16 cellular contexts compared by ENCODE assay signal in the genomic region with DNA sequence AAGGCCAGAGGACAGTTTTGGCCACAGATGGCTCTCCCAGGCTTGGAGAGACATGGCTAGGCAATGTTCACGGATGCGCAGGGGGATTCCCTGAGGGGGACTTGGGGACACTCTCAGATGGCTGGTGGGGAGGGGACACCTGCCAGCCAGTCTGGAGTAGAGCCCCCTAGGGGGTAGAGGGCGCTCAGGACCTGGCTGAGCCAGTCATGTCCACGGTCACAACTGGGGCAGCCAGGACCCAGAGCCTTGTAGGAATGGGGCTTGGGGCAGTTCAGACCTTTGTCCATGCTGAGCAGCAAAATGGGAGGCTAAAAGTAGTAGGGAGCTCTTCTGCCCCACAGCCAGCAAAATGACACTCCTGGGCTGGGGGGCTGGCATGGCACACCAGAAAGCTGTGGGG. TPM values are rescaled to one million over a fixed set of nuclear protein-coding genes. Genes with fewer than 3 reads are reported as not detected.
DNase-seq lines count a peak whose midpoint lies in the region; ATAC-seq and TF ChIP-seq lines count a peak whose summit lies in the region.
"Had no signal": no experiment of that assay in that cellular context is flagged by ENCODE, and none has a peak within 500 bp of the region (broad histone marks: within the 10 kb centered on the region; RNA-seq: fewer than 3 reads in every experiment).

No MANE protein-coding gene starts in this region.

- peak overlapping the region; percentile 73 for H3K4me3 Mint-ChIP-seq in osteocyte (ENCODE audit: unreplicated experiment)
- H3K4me3 Mint-ChIP-seq in stimulated activated naive CD8-positive, alpha-beta T cell treated with anti-CD3 and anti-CD28 coated beads, Interleukin-15, amount 100 ng/mL, for 72 hours = peak overlapping the region in 1 of 2 donors; percentile 22
- H3K4me3 Mint-ChIP-seq: activated T-cell treated with anti-CD3 and anti-CD28 coated beads, Interleukin-2, amount 50 U/mL, for 24 hours; naive thymus-derived CD4-positive, alpha-beta T cell; T-helper 1 cell treated with Interleukin-12 subunit alpha and Interleukin-12 subunit beta and Interleukin-4 antibody, amounts not matched to agents 30 μg/mL and 1 μg/mL, for 36 hours had no signal

- peak; percentile 2 for ATAC-seq in left ventricle myocardium superior
- no peak for ATAC-seq in HG02885 (IDR thresholded peaks at IDR 0.05; ENCODE audit: poor library complexity, unreplicated experiment)
- ATAC-seq in stimulated activated naive CD8-positive, alpha-beta T cell treated with anti-CD3 and anti-CD28 coated beads, Interleukin-15, amount 100 ng/mL, for 72 hours = no peak
- no peak for ATAC-seq in HG03159 (IDR thresholded peaks at IDR 0.05; ENCODE audit: unreplicated experiment)
- ATAC-seq: gastrocnemius medialis; naive thymus-derived CD4-positive, alpha-beta T cell had no signal

- no peaks in the 10 kb centered on the region for H3K36me3 Mint-ChIP-seq in osteocyte (ENCODE audit: unreplicated experiment)
- H3K36me3 Mint-ChIP-seq: naive thymus-derived CD4-positive, alpha-beta T cell had no signal

- no peak overlapping the region for H3K4me3 ChIP-seq in esophagus muscularis mucosa
- H3K4me3 ChIP-seq: gastrocnemius medialis, Peyer's patch had no signal

- H3K27ac Mint-ChIP-seq in osteocyte (ENCODE audit: unreplicated experiment) = peak overlapping the region; percentile 82
- no peak overlapping the region for H3K27ac Mint-ChIP-seq in stimulated activated naive CD8-positive, alpha-beta T cell treated with anti-CD3 and anti-CD28 coated beads, Interleukin-15, amount 100 ng/mL, for 72 hours
- H3K27ac Mint-ChIP-seq: activated T-cell treated with anti-CD3 and anti-CD28 coated beads, Interleukin-2, amount 50 U/mL, for 24 hours; naive thymus-derived CD4-positive, alpha-beta T cell; T-helper 1 cell treated with Interleukin-12 subunit alpha and Interleukin-12 subunit beta and Interleukin-4 antibody, amounts not matched to agents 30 μg/mL and 1 μg/mL, for 36 hours had no signal

- no peaks in the 10 kb centered on the region for H3K27me3 ChIP-seq in esophagus muscularis mucosa

- H3K27me3 Mint-ChIP-seq in osteocyte (ENCODE audit: unreplicated experiment) = no peaks in the 10 kb centered on the region
- peaks cover 50% of the 10 kb centered on the region for H3K27me3 Mint-ChIP-seq in stimulated activated naive CD8-positive, alpha-beta T cell treated with anti-CD3 and anti-CD28 coated beads, Interleukin-15, amount 100 ng/mL, for 72 hours

- no peak for TF ChIP-seq EP300 in esophagus muscularis mucosa (IDR thresholded peaks at IDR 0.05)

- intact Hi-C loops in left ventricle myocardium superior (cut with micrococcal nuclease) (no loop called here), cardiac septum (cut with DNase I) (no loop called here), esophagus muscularis mucosa (cut with DNase I) (no loop called here)

- H3K36me3 ChIP-seq in esophagus muscularis mucosa = peaks cover 0 to 3% (median 0%) of the 10 kb centered on the region in 4 donors
- H3K36me3 ChIP-seq: gastrocnemius medialis, Peyer's patch had no signal

- no peaks in the 10 kb centered on the region for H3K9me3 ChIP-seq in esophagus muscularis mucosa
- H3K9me3 ChIP-seq: gastrocnemius medialis, Peyer's patch had no signal

- DNase-seq in left ventricle myocardium superior (no peak), cardiac septum (ENCODE audit: low spot score) (no peak), esophagus muscularis mucosa (ENCODE audit: extremely low spot score) (no peak), osteocyte (ENCODE audit: extremely low spot score, unreplicated experiment) (no peak), NCI-H748 treated with DMSO at 0.1 percent for 48 hours (lab: John Stamatoyannopoulos, UW) (no peak)
- DNase-seq in stimulated activated naive CD8-positive, alpha-beta T cell treated with anti-CD3 and anti-CD28 coated beads, Interleukin-15, amount 100 ng/mL, for 72 hours = no peak
- DNase-seq: activated CD4-positive, alpha-beta T cell treated with anti-CD3 and anti-CD28 coated beads for 48 hours; activated T-cell treated with anti-CD3 and anti-CD28 coated beads, Interleukin-2, amount 50 U/mL, for 24 hours; gastrocnemius medialis; KBM-7; naive thymus-derived CD4-positive, alpha-beta T cell had no signal

- no peak for TF ChIP-seq POLR2A in esophagus muscularis mucosa (IDR thresholded peaks at IDR 0.05; ENCODE audit: low read depth)

- 79% methylated on average over 4 of the region's 4 CpGs for WGBS in esophagus muscularis mucosa

- peaks cover 85% of the 10 kb centered on the region for H3K4me1 Mint-ChIP-seq in osteocyte (ENCODE audit: unreplicated experiment)
- peaks cover 21% of the 10 kb centered on the region for H3K4me1 Mint-ChIP-seq in stimulated activated naive CD8-positive, alpha-beta T cell treated with anti-CD3 and anti-CD28 coated beads, Interleukin-15, amount 100 ng/mL, for 72 hours

- TF ChIP-seq CTCF in esophagus muscularis mucosa (IDR thresholded peaks at IDR 0.05) = no peak
- no peak for TF ChIP-seq CTCF in osteocyte (IDR thresholded peaks at IDR 0.05)

- peaks cover 36 to 82% (median 76%) of the 10 kb centered on the region in 4 donors for H3K4me1 ChIP-seq in esophagus muscularis mucosa

- no peaks in the 10 kb centered on the region for H3K9me3 Mint-ChIP-seq in osteocyte (ENCODE audit: unreplicated experiment)
- no peaks in the 10 kb centered on the region for H3K9me3 Mint-ChIP-seq in stimulated activated naive CD8-positive, alpha-beta T cell treated with anti-CD3 and anti-CD28 coated beads, Interleukin-15, amount 100 ng/mL, for 72 hours
- H3K9me3 Mint-ChIP-seq: activated T-cell treated with anti-CD3 and anti-CD28 coated beads, Interleukin-2, amount 50 U/mL, for 24 hours; naive thymus-derived CD4-positive, alpha-beta T cell; T-helper 1 cell treated with Interleukin-12 subunit alpha and Interleukin-12 subunit beta and Interleukin-4 antibody, amounts not matched to agents 30 μg/mL and 1 μg/mL, for 36 hours had no signal

- peak overlapping the region; percentile 51 to 76 (median 74) for H3K27ac ChIP-seq in esophagus muscularis mucosa (replicated peaks in 1 of 4)

RNA-seq across cellular contexts. Expression of gene CSDC2, which starts 1.7 kb away (rescaled TPM):
- total RNA-seq in left ventricle myocardium superior (223 TPM), cardiac septum (115 TPM), esophagus muscularis mucosa (10 to 100 TPM in 1 of 4 donors, 1 to 10 TPM in 3; 2.9 to 12.4 (median 7.1) TPM), osteocyte (5.2 and 5.3 TPM in 2 replicates)
- total RNA-seq: naive thymus-derived CD4-positive, alpha-beta T cell; NCI-H460 had no signal

RNA-seq across cellular contexts. Expression of gene POLR3H, which starts 18.2 kb away (rescaled TPM):
- total RNA-seq in left ventricle myocardium superior = 17.9 TPM
- 18.6 TPM for total RNA-seq in cardiac septum
- total RNA-seq in esophagus muscularis mucosa = 10 to 100 TPM; 20.9 to 28.2 (median 23.0) TPM
- 38.2 and 39.7 TPM in 2 replicates for total RNA-seq in osteocyte

RNA-seq across cellular contexts. Expression of gene PMM1, which starts 27.2 kb away (rescaled TPM):
- total RNA-seq in left ventricle myocardium superior = 12.9 TPM
- 21.7 TPM for total RNA-seq in cardiac septum
- total RNA-seq in esophagus muscularis mucosa = 10 to 100 TPM; 37.4 to 54.2 (median 39.3) TPM
- 49.7 and 49.8 TPM in 2 replicates for total RNA-seq in osteocyte

RNA-seq across cellular contexts. Expression of gene DESI1, which starts 58.4 kb away (rescaled TPM):
- total RNA-seq in left ventricle myocardium superior (53.6 TPM), cardiac septum (30.6 TPM), esophagus muscularis mucosa (10 to 100 TPM; 18.6 to 76.5 (median 33.7) TPM), osteocyte (26.2 and 29.9 TPM in 2 replicates)

RNA-seq across cellular contexts. Expression of gene XRCC6, which starts 58.6 kb away (rescaled TPM):
- total RNA-seq in left ventricle myocardium superior = 172 TPM
- total RNA-seq in cardiac septum = 155 TPM
- total RNA-seq in esophagus muscularis mucosa = 100 to 1,000 TPM; 181 to 255 (median 233) TPM
- total RNA-seq in osteocyte = 211 and 218 TPM in 2 replicates
